In genomic region chr9:34647651-34648050, GRCh38 we compare ENCODE assay signal across 8 cellular contexts. TPM values are rescaled to one million over a fixed set of nuclear protein-coding genes. Genes with fewer than 3 reads are reported as not detected.
DNase-seq lines count a peak whose midpoint lies in the region; ATAC-seq and TF ChIP-seq lines count a peak whose summit lies in the region.

No MANE protein-coding gene starts in this region.

- no peak for DNase-seq in HAP-1 (ENCODE audit: low spot score in 2 of 2)
- no peak for DNase-seq in WERI-Rb-1
- DNase-seq in hepatocyte (ENCODE audit: low spot score) = no peak
- no peak for DNase-seq in NCI-H2029 (lab: John Stamatoyannopoulos, UW)
- no peak for DNase-seq in NOMO-1 treated with DMSO at 0.1 percent for 48 hours (lab: John Stamatoyannopoulos, UW; ENCODE audit: unreplicated experiment)

- peaks cover 10% of the 10 kb centered on the region for H3K4me1 ChIP-seq in HAP-1
- peaks cover 38% of the 10 kb centered on the region for H3K4me1 ChIP-seq in hepatocyte (ENCODE audit: insufficient read depth)
- H3K4me1 ChIP-seq in skeletal muscle tissue (ENCODE audit: control insufficient read depth in 3 of 3, insufficient read depth in 3 of 3, low read length in 3 of 3) = peaks cover 38 to 61% (median 46%) of the 10 kb centered on the region in 3 donors

- ATAC-seq in HG02840 (IDR thresholded peaks at IDR 0.05; ENCODE audit: low FRiP score, unreplicated experiment) = no peak
- ATAC-seq in activated CD4-positive, CD25-positive, alpha-beta regulatory T cell treated with anti-CD3 and anti-CD28 coated beads, Interleukin-2, amount 50 U/mL, for 24 hours = no peak

- H3K9me3 ChIP-seq in HAP-1 (no peaks in the 10 kb centered on the region), WERI-Rb-1 (ENCODE audit: severe bottlenecking) (no peaks in the 10 kb centered on the region), hepatocyte (ENCODE audit: low read depth) (no peaks in the 10 kb centered on the region), skeletal muscle tissue (ENCODE audit: control insufficient read depth in 3 of 3, low read length in 3 of 3) (no peaks in the 10 kb centered on the region)

- peak overlapping the region; percentile 84 to 96 (median 87) for H3K9ac ChIP-seq in skeletal muscle tissue (ENCODE audit: low read depth in 1 of 3, low read length in 3 of 3)

- H3K36me3 ChIP-seq in HAP-1 (replicated peaks) (peaks cover 15% of the 10 kb centered on the region), WERI-Rb-1 (peaks cover 15% of the 10 kb centered on the region), hepatocyte (replicated peaks; ENCODE audit: insufficient read depth, low read depth) (no peaks in the 10 kb centered on the region), skeletal muscle tissue (ENCODE audit: control insufficient read depth in 3 of 3, insufficient read depth in 3 of 3, low read length in 3 of 3) (peaks cover 19 to 26% (median 22%) of the 10 kb centered on the region in 3 donors)

- peak overlapping the region; percentile 58 for H3K4me3 ChIP-seq in HAP-1
- peak overlapping the region; percentile 68 for H3K4me3 ChIP-seq in WERI-Rb-1 (ENCODE audit: low read depth, low read length)
- peak overlapping the region; percentile 38 for H3K4me3 ChIP-seq in hepatocyte
- peak overlapping the region; percentile 92 to 97 (median 95) for H3K4me3 ChIP-seq in skeletal muscle tissue (ENCODE audit: low read length in 3 of 3)

- H3K79me2 ChIP-seq in hepatocyte = peaks cover 26% of the 10 kb centered on the region

- H3K27me3 ChIP-seq in HAP-1 (ENCODE audit: low read depth) = no peaks in the 10 kb centered on the region
- no peaks in the 10 kb centered on the region for H3K27me3 ChIP-seq in WERI-Rb-1 (ENCODE audit: insufficient read depth, low read depth, severe bottlenecking)
- no peaks in the 10 kb centered on the region for H3K27me3 ChIP-seq in hepatocyte
- no peaks in the 10 kb centered on the region for H3K27me3 ChIP-seq in skeletal muscle tissue (ENCODE audit: control insufficient read depth in 3 of 3, insufficient read depth in 3 of 3, low read length in 3 of 3)

- no peaks in the 10 kb centered on the region for H4K20me1 ChIP-seq in hepatocyte (ENCODE audit: insufficient read depth, poor library complexity, severe bottlenecking)

- H3K4me2 ChIP-seq in hepatocyte = peak overlapping the region; percentile 97

- no peaks in the 10 kb centered on the region for H3K9me2 ChIP-seq in hepatocyte (replicated peaks; ENCODE audit: insufficient read depth)

- 59% methylated on average over 10 of the region's 10 CpGs for WGBS in hepatocyte (ENCODE audit: low lambda C conversion rate, missing lambda C conversion rate)

- no peak overlapping the region for H2AFZ ChIP-seq in hepatocyte

- in situ Hi-C loops in HAP-1 (cut with MboI; ENCODE audit: low sequenced_read_pairs) = no loop called here

- TF ChIP-seq CTCF in WERI-Rb-1 (IDR thresholded peaks at IDR 0.05; ENCODE audit: low read depth, low read length) (no peak), hepatocyte (IDR thresholded peaks at IDR 0.05; ENCODE audit: poor library complexity) (no peak)

- H3K27ac ChIP-seq in WERI-Rb-1 = no peak overlapping the region
- peak overlapping the region; percentile 78 for H3K27ac ChIP-seq in hepatocyte
- H3K27ac ChIP-seq in skeletal muscle tissue (ENCODE audit: low read depth, low read length) = peak overlapping the region; percentile 15

RNA-seq across cellular contexts. Expression of gene GALT, which starts 1.2 kb away (rescaled TPM):
- 46.1 and 53.2 TPM in 2 replicates for total RNA-seq in hepatocyte
- polyA plus RNA-seq in hepatocyte = 119 and 121 TPM in 2 replicates
- total RNA-seq in skeletal muscle tissue = 23.0 TPM

RNA-seq across cellular contexts. Expression of gene IL11RA, which starts 4.3 kb away (rescaled TPM):
- 69.4 and 74.6 TPM in 2 replicates for total RNA-seq in hepatocyte
- polyA plus RNA-seq in hepatocyte = 91.8 and 97.2 TPM in 2 replicates
- total RNA-seq in skeletal muscle tissue = 75.7 TPM

RNA-seq across cellular contexts. Expression of gene SIGMAR1, which starts 10.1 kb away (rescaled TPM):
- total RNA-seq in hepatocyte = 126 and 141 TPM in 2 replicates
- 212 and 240 TPM in 2 replicates for polyA plus RNA-seq in hepatocyte
- total RNA-seq in skeletal muscle tissue = 14.1 TPM

RNA-seq across cellular contexts. Expression of gene CCL27, which starts 14.8 kb away (rescaled TPM):
- total RNA-seq in hepatocyte = not detected in 2 replicates
- 0.81 TPM in 1 of 2 replicates, not detected in the other for polyA plus RNA-seq in hepatocyte
- total RNA-seq in skeletal muscle tissue = not detected

RNA-seq across cellular contexts. Expression of gene ARID3C, which starts 18.8 kb away (rescaled TPM):
- total RNA-seq in hepatocyte (0.27 TPM in 1 of 2 replicates, not detected in the other), skeletal muscle tissue (not detected)
- 0.21 TPM in 1 of 2 replicates, not detected in the other for polyA plus RNA-seq in hepatocyte

Comparison
In these comparisons a context has a peak if more than half of its experiments do, and no peak if none do; other contexts are left out.
1. H3K4me3 ChIP-seq: peak in every context shown above with its lines; median percentile 95 in skeletal muscle tissue; 68 in WERI-Rb-1; 58 in HAP-1; 38 in hepatocyte.